In the genomic region with DNA sequence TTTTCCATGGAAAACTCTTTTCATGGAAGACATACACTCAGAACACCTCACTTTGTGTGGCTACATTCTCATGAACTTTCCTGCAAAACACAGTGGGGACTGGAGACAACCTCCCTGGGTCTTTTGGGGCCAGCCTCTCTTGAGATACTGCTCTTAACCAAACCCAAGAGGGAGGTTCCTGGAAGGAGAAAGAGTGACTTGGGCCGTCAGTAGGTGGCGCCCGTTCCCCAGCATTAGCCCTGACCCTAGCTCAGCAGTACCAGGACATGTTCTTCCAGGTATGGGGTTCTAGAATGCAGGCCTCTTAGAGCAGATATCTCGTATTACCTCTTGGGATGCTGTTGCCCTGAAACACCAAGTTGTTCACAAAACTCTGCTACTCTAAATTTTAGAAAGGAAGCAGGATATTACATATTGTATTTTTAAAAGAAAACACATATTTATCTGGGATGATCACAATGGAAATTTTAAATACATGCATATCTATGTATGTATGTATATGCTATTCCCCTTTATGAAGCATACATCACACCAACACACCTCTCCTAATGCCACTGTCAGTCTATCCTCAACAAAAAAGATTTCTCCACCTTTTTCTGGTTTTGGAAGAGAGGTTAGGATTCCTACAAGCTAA, we compare ENCODE assay signal across 8 cellular contexts. TPM values are rescaled to one million over a fixed set of nuclear protein-coding genes. Genes with fewer than 3 reads are reported as not detected.
DNase-seq lines count a peak whose midpoint lies in the region; ATAC-seq and TF ChIP-seq lines count a peak whose summit lies in the region.

No MANE protein-coding gene starts in this region.

- H3K36me3 ChIP-seq in OCI-LY1 (ENCODE audit: insufficient read depth, low read length) (no peaks in the 10 kb centered on the region), fibroblast of lung (ENCODE audit: control insufficient read depth, insufficient read depth, low read length) (no peaks in the 10 kb centered on the region), tibial artery (no peaks in the 10 kb centered on the region)

- H3K27me3 ChIP-seq in HL-60 (ENCODE audit: insufficient read depth, poor library complexity, severe bottlenecking): no peaks in the 10 kb centered on the region
- H3K27me3 ChIP-seq in OCI-LY1 (ENCODE audit: insufficient read depth, low read length): no peaks in the 10 kb centered on the region
- no peaks in the 10 kb centered on the region for H3K27me3 ChIP-seq in fibroblast of lung (ENCODE audit: control insufficient read depth, insufficient read depth, low read length)
- H3K27me3 ChIP-seq in tibial artery: no peaks in the 10 kb centered on the region

- H3K79me2 ChIP-seq in OCI-LY1 (ENCODE audit: insufficient read depth, low read length) (no peaks in the 10 kb centered on the region), fibroblast of lung (ENCODE audit: control insufficient read depth, insufficient read depth, low read length) (no peaks in the 10 kb centered on the region)

- peak; percentile 80 for ATAC-seq in GM21381 (IDR thresholded peaks at IDR 0.05; ENCODE audit: unreplicated experiment)

- H3K27ac ChIP-seq in HL-60 (replicated peaks) (no peak overlapping the region), OCI-LY1 (ENCODE audit: low read depth, low read length, poor library complexity, severe bottlenecking) (no peak overlapping the region), fibroblast of lung (ENCODE audit: insufficient read depth, low read length) (no peak overlapping the region), tibial artery (no peak overlapping the region)

- no peaks in the 10 kb centered on the region for H3K9me2 ChIP-seq in OCI-LY1 (ENCODE audit: low read depth, low read length)

- H3F3A ChIP-seq in OCI-LY1 (ENCODE audit: insufficient read depth, low read length): no peaks in the 10 kb centered on the region

- no peak overlapping the region for H3K9ac ChIP-seq in OCI-LY1 (ENCODE audit: low read length)
- no peak overlapping the region for H3K9ac ChIP-seq in fibroblast of lung (ENCODE audit: insufficient read depth, low read length)

- DNase-seq in DMS153 (lab: John Stamatoyannopoulos, UW) (peak; percentile 52), HL-60 (ENCODE audit: low read depth in 1 of 2, low spot score in 1 of 2) (peak; percentile 28 to 71), activated T-cell treated with anti-CD3 and anti-CD28 coated beads for 48 hours (ENCODE audit: low read depth) (peak; percentile 67), fibroblast of lung (ENCODE audit: low read depth in 2 of 2) (peak; percentile 67 to 77), nucleus accumbens (lab: John Stamatoyannopoulos, UW) (peak in 49 of 56 donors; percentile 3 to 81 (median 48)), tibial artery (peak; percentile 61 to 81)

- TF ChIP-seq CTCF in HL-60 (IDR thresholded peaks at IDR 0.05; ENCODE audit: insufficient read depth, low read length) (peak; percentile 80), OCI-LY1 (IDR thresholded peaks at IDR 0.05; ENCODE audit: low read length) (peak; percentile 97), fibroblast of lung (conservative IDR thresholded peaks at IDR 0.05 in 1 of 2, IDR thresholded peaks at IDR 0.05 in 1 of 2; ENCODE audit: low read depth in 1 of 2, low read length in 2 of 2) (peak; percentile 59 to 99), tibial artery (IDR thresholded peaks at IDR 0.05) (peak; percentile 82 to 86)

- H2AFZ ChIP-seq in OCI-LY1 (ENCODE audit: low read length) (no peak overlapping the region), fibroblast of lung (ENCODE audit: low read length) (no peak overlapping the region)

- H3K4me2 ChIP-seq in OCI-LY1 (ENCODE audit: low read length) (no peak overlapping the region), fibroblast of lung (ENCODE audit: extremely low read depth, insufficient read depth, low read length) (no peak overlapping the region)

- H3K4me1 ChIP-seq in OCI-LY1 (ENCODE audit: insufficient read depth, low read length, severe bottlenecking) (no peaks in the 10 kb centered on the region), fibroblast of lung (ENCODE audit: control insufficient read depth, extremely low read depth, insufficient read depth, low read length) (peaks cover 2% of the 10 kb centered on the region), tibial artery (no peaks in the 10 kb centered on the region)

- H4K20me1 ChIP-seq in OCI-LY1 (ENCODE audit: insufficient read depth, low read length): no peaks in the 10 kb centered on the region
- H4K20me1 ChIP-seq in fibroblast of lung (ENCODE audit: control insufficient read depth, extremely low read depth, insufficient read depth, low read length): no peaks in the 10 kb centered on the region

- no peaks in the 10 kb centered on the region for H3K9me3 ChIP-seq in OCI-LY1 (ENCODE audit: low read length)
- H3K9me3 ChIP-seq in fibroblast of lung (ENCODE audit: control insufficient read depth, insufficient read depth, low read depth, low read length): no peaks in the 10 kb centered on the region
- H3K9me3 ChIP-seq in tibial artery: no peaks in the 10 kb centered on the region

- intact Hi-C loops in tibial artery (cut with DNase I; ENCODE audit: low total_unique reads): no loop called here

- H3K4me3 ChIP-seq in HL-60 (replicated peaks; ENCODE audit: insufficient read depth, low read length): no peak overlapping the region
- H3K4me3 ChIP-seq in OCI-LY1 (ENCODE audit: low read depth, low read length, poor library complexity, severe bottlenecking): no peak overlapping the region
- H3K4me3 ChIP-seq in fibroblast of lung (replicated peaks in 1 of 4; ENCODE audit: control extremely low read depth in 1 of 4, insufficient read depth in 1 of 4, low read depth in 3 of 4, low read length in 4 of 4): no peak overlapping the region
- no peak overlapping the region for H3K4me3 ChIP-seq in tibial artery

RNA-seq across cellular contexts. Expression of a gene that starts 15.8 kb away (rescaled TPM):
- total RNA-seq in fibroblast of lung: 22.3 and 27.5 TPM in 2 replicates
- polyA plus RNA-seq in fibroblast of lung: 4.2 and 5.3 TPM in 2 replicates
- 6.4 and 15.7 TPM in 2 replicates for polyA plus RNA-seq in fibroblast of lung (2012)
- polyA minus RNA-seq in fibroblast of lung (ENCODE audit: low replicate concordance): 69.7 and 124 TPM in 2 replicates
